ENCODE assay signal across 8 cellular contexts in genomic region chr4:19236473-19236872, GRCh38.
"Had no signal": no experiment of that assay in that cellular context is flagged by ENCODE, and none has a peak within 500 bp of the region (broad histone marks: within the 10 kb centered on the region; RNA-seq: fewer than 3 reads in every experiment).

No MANE protein-coding gene starts in this region.

- H3K4me1 ChIP-seq: HAP-1 had no signal

- FAIRE-seq: HepG2 had no signal

- H3K27ac Mint-ChIP-seq: HFFc6, IgD-negative memory B cell had no signal

- H3K36me3 Mint-ChIP-seq: IgD-negative memory B cell had no signal

- H3K4me3 ChIP-seq: GM23248, HAP-1 had no signal

- H3K9me3 ChIP-seq: HAP-1 had no signal

- H2AFZ ChIP-seq: GM23248 had no signal

- H3K4me1 Mint-ChIP-seq: IgD-negative memory B cell had no signal

- H3K4me3 Mint-ChIP-seq: HFFc6, IgD-negative memory B cell had no signal

- H3K27me3 Mint-ChIP-seq: IgD-negative memory B cell had no signal

- DNase-seq: GM23248, H7, HFFc6, KBM-7 had no signal

- H3K9me3 Mint-ChIP-seq: HFFc6 had no signal

- H3K36me3 ChIP-seq: HAP-1 had no signal

- H3K27ac ChIP-seq: GM23248, HL-60 had no signal

- H3K9ac ChIP-seq: GM23248 had no signal
